In genomic region chr13:98409281-98409680, GRCh38 we compare ENCODE assay signal across 25 cellular contexts.
"Had no signal": no experiment of that assay in that cellular context is flagged by ENCODE, and none has a peak within 500 bp of the region (broad histone marks: within the 10 kb centered on the region; RNA-seq: fewer than 3 reads in every experiment).

No MANE protein-coding gene starts in this region.

- H3K4me2 ChIP-seq: hepatocyte had no signal

- ATAC-seq: foreskin keratinocyte, gastroesophageal sphincter, heart left ventricle, left colon, left lung, left ventricle myocardium superior, lower lobe of right lung had no signal

- H3K4me3 ChIP-seq: colonic mucosa, dorsolateral prefrontal cortex, esophagus muscularis mucosa, gastroesophageal sphincter, heart left ventricle, hepatocyte, left lung, lower lobe of right lung had no signal

- H3K4me1 ChIP-seq: colonic mucosa, foreskin keratinocyte, gastroesophageal sphincter, heart left ventricle had no signal

- H3K27ac ChIP-seq: colonic mucosa, dorsolateral prefrontal cortex, esophagus muscularis mucosa, foreskin keratinocyte, gastroesophageal sphincter, heart left ventricle, hepatocyte, left lung, lower lobe of right lung had no signal

- H3K36me3 ChIP-seq: colonic mucosa, left lung had no signal

- H3K9me3 ChIP-seq: colonic mucosa, esophagus muscularis mucosa, gastroesophageal sphincter, heart left ventricle, left lung, lower lobe of right lung had no signal

- H3K27me3 ChIP-seq: colonic mucosa, esophagus muscularis mucosa, foreskin keratinocyte, gastroesophageal sphincter, heart left ventricle, hepatocyte, left lung had no signal

- FAIRE-seq: endometrium, endothelial cell of umbilical vein, frontal cortex, kidney had no signal

- DNase-seq: cerebellar nuclear complex; colonic mucosa; dermis blood vessel endothelial cell; dorsolateral prefrontal cortex; effector CD4-positive, alpha-beta T cell; effector memory CD4-positive, alpha-beta T cell; foreskin keratinocyte; heart left ventricle; hypothalamus; immature natural killer cell; islet precursor cell; kidney; kidney glomerular epithelial cell; left colon; left ventricle myocardium superior; lower lobe of right lung; mesenchymal stem cell; midbrain had no signal

- H2AFZ ChIP-seq: hepatocyte had no signal

- H3K79me2 ChIP-seq: hepatocyte had no signal
